8 cellular contexts compared by ENCODE assay signal in the genomic region with DNA sequence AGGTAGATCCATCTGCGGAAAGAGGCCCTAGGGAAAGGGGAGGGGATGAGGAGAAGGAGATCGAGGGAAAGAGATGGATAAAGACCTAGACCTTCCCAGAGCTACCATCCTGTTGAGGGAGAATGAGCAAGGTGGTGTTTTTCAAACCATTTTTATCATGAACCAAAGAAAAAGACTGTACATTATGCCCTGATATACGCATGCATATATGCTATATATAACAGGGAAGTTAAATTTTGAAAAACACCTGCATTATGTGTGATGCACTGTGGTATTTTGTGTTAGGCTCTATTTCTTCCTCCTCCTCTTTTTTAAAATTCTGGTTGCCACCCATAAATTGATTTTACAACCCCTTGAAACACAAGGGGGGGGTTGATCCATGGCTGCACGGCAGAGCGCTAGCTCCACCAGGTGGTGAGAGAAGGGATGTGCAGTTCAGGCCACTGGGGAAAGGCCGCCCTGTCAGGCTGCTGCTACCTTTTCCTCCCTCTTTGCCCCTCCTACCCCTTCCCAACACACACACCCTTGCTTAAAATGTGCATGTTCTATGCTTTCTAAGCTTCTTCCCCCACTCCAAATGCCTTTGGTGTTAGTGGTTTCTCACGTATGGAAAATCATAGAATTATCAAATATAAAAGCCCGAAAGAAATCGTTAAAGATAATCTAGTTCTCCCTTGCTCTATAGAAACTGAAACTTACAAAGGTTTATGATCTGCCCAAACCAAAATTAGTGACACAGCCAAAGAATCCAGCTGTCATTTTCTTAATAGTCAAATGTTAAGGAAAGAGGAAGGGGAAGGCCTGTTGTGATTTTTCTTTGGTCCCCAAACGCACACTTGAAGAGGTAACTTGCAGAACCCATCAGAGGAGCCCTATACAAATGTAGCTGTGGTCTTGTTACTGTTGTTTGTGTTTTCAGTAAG.
DNase-seq lines count a peak whose midpoint lies in the region; ATAC-seq and TF ChIP-seq lines count a peak whose summit lies in the region.

No MANE protein-coding gene starts in this region.

- in situ Hi-C loops in Panc1 (cut with HindIII; ENCODE audit: low pct_unique_long_range_greater_than_20kb, low sequenced_read_pairs) (no loop called here), transverse colon (cut with MboI; ENCODE audit: low pct_ligation_motif_present in 1 of 4, low pct_unique_long_range_greater_than_20kb in 1 of 4, low sequenced_read_pairs in 3 of 4) (loop anchor here in 3 of 4 donors (5.0 to 25.0 kb wide), 4 partner anchors 116 to 453 kb away; a partner anchor contains a TSS)

- POLR2A ChIA-PET in Panc1 (lab: Charles Lee): no interaction called here

- intact Hi-C loops in Panc1 (cut with micrococcal nuclease; ENCODE audit: unreplicated experiment): loop anchor here (1.0 to 10.0 kb wide), 3 partner anchors 117 to 452 kb away; no protein-coding TSS in a partner anchor
- intact Hi-C loops in right lobe of liver (cut with DNase I): loop anchor here (5.0 kb wide), 2 partner anchors 116 to 121 kb away; no protein-coding TSS in a partner anchor
- intact Hi-C loops in transverse colon (cut with DNase I; ENCODE audit: low total_unique reads): loop anchor here (10.0 kb wide), 2 partner anchors 113 to 453 kb away; no protein-coding TSS in a partner anchor

- H3K27ac ChIP-seq in Panc1 (ENCODE audit: low read length) (no peak overlapping the region), right lobe of liver (no peak overlapping the region), transverse colon (no peak overlapping the region)

- H3K4me3 ChIP-seq in Panc1 (ENCODE audit: low read depth in 2 of 2, low read length in 2 of 2): no peak overlapping the region
- H3K4me3 ChIP-seq in right lobe of liver: no peak overlapping the region
- no peak overlapping the region for H3K4me3 ChIP-seq in transverse colon

- peaks cover 45% of the 10 kb centered on the region for H3K27me3 ChIP-seq in Panc1 (ENCODE audit: control insufficient read depth, insufficient read depth, low read length)
- no peaks in the 10 kb centered on the region for H3K27me3 ChIP-seq in right lobe of liver
- no peaks in the 10 kb centered on the region for H3K27me3 ChIP-seq in transverse colon

- DNase-seq in activated T-cell treated with anti-CD3 and anti-CD28 coated beads for 48 hours (ENCODE audit: low read depth) (peak; percentile 23), Panc1 (ENCODE audit: low read depth, low spot score) (peak; percentile 33), cerebellum (ENCODE audit: low spot score) (peak; percentile 42), right lobe of liver (peak; percentile 51 to 61 (median 61)), transverse colon (peak; percentile 41)
- no peak for DNase-seq in activated T-cell treated with anti-CD3 and anti-CD28 coated beads, Interleukin-2, amount 50 U/mL, for 1 hour

- no peak for TF ChIP-seq EP300 in transverse colon (IDR thresholded peaks at IDR 0.05; ENCODE audit: low read depth)

- H3K9me3 ChIP-seq in Panc1 (ENCODE audit: control insufficient read depth, insufficient read depth, low read depth, low read length) (no peaks in the 10 kb centered on the region), right lobe of liver (no peaks in the 10 kb centered on the region), transverse colon (no peaks in the 10 kb centered on the region)

- TF ChIP-seq POLR2A in right lobe of liver (IDR thresholded peaks at IDR 0.05) (no peak), transverse colon (IDR thresholded peaks at IDR 0.05) (no peak)

- H3K36me3 ChIP-seq in Panc1 (ENCODE audit: control insufficient read depth, insufficient read depth, low read length) (no peaks in the 10 kb centered on the region), right lobe of liver (no peaks in the 10 kb centered on the region), transverse colon (no peaks in the 10 kb centered on the region)

- peak; percentile 99 for TF ChIP-seq CTCF in LNCAP (IDR thresholded peaks at IDR 0.05)
- TF ChIP-seq CTCF in Panc1 (IDR thresholded peaks at IDR 0.05): peak; percentile 99
- TF ChIP-seq CTCF in right lobe of liver (IDR thresholded peaks at IDR 0.05): peak; percentile 94 to 98 (median 95)
- TF ChIP-seq CTCF in transverse colon (IDR thresholded peaks at IDR 0.05): peak; percentile 89 to 94 (median 93)

- CTCF ChIA-PET in Panc1 (lab: Charles Lee): no interaction called here

- ATAC-seq in Panc1 (peak; percentile 95), right lobe of liver (peak; percentile 96 to 97 (median 97)), HG02970 (IDR thresholded peaks at IDR 0.05; ENCODE audit: low FRiP score, unreplicated experiment) (no peak)

- WGBS in right lobe of liver (ENCODE audit: insufficient coverage, low coverage, low lambda C conversion rate, missing lambda C conversion rate): 57% methylated on average over 9 of the region's 10 CpGs
- WGBS in transverse colon (ENCODE audit: low coverage in 1 of 2), 2 donors: 42 to 49% methylated on average over 6 to 10 of the region's 10 CpGs

- no TSS peak for BruUV-seq in Panc1 (replicated peaks; lab: Mats Ljungman, UMichigan)

- H3K4me1 ChIP-seq in Panc1 (ENCODE audit: control insufficient read depth, insufficient read depth, low read length) (no peaks in the 10 kb centered on the region), right lobe of liver (no peaks in the 10 kb centered on the region), transverse colon (peaks cover 0 to 2% (median 0%) of the 10 kb centered on the region in 4 donors)
